ENCODE assay signal across 25 cellular contexts in the genomic region with DNA sequence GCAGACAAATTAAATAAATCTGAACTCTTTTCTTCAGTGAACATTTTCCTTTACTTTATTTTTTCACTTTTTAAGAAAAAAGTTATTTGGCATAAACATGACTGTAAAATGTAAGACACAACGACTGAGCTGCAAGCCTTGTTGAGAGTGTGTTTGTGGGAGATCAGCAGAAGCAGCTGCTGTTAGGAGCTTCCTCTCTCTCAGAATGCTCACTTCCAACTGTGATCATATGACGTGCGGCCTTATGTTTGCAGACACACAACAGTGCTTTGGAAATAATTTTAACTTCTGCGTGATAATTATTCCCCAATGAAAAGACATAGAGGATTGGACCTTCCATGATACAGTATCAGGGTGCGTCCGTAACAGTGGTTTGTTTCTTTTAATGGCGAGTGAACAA.
A peak's percentile ranks its signal among the peaks of the same experiment; 100 is the strongest.
DNase-seq lines count a peak whose midpoint lies in the region; ATAC-seq, FAIRE-seq and TF ChIP-seq lines count a peak whose summit lies in the region.
"Had no signal": no experiment of that assay in that cellular context is flagged by ENCODE, and none has a peak within 500 bp of the region (broad histone marks: within the 10 kb centered on the region; RNA-seq: fewer than 3 reads in every experiment).

No MANE protein-coding gene starts in this region.

- 97% methylated on average over 7 of the region's 7 CpGs for WGBS in HepG2 (ENCODE audit: low lambda C conversion rate)

- DNase-seq in CD1c-positive myeloid dendritic cell (ENCODE audit: extremely low spot score) (peak; percentile 66), MV-4-11 (lab: John Stamatoyannopoulos, UW) (peak; percentile 73), SK-N-MC (ENCODE audit: low read depth, low spot score) (no peak), HepG2 (ENCODE audit: low spot score) (no peak), NCI-H446 treated with DMSO at 0.1 percent for 48 hours (lab: John Stamatoyannopoulos, UW) (no peak)
- no peak for DNase-seq in activated CD8-positive, alpha-beta memory T cell treated with anti-CD3 and anti-CD28 coated beads, Interleukin-2, amount 50 U/mL, for 4 hours
- DNase-seq: activated B cell treated with CpG ODN at 0.5 μM for 24 hours; activated CD4-positive, alpha-beta T cell treated with anti-CD3 and anti-CD28 coated beads, Interleukin-2, amount 50 U/mL, for 4 hours; BE2C; DMS79; GF-D8; head of caudate nucleus; mesenchymal stem cell; naive thymus-derived CD4-positive, alpha-beta T cell; NCI-H1092; NCI-H510A treated with DMSO at 0.1 percent for 48 hours; small intestine; stimulated activated CD4-positive, alpha-beta T cell treated with anti-CD3 and anti-CD28 coated beads, Interleukin-1b, Interleukin-23, amount 100 ng/mL, for 48 hours; T-helper 9 cell had no signal

- in situ Hi-C loops in HepG2 (cut with HindIII; ENCODE audit: extremely low pct_ligation_motif_present, low pct_unique_long_range_greater_than_20kb), result no loop called here

- H3K27me3 ChIP-seq in HepG2 (ENCODE audit: control insufficient read depth in 1 of 2, insufficient read depth in 2 of 2, low read length in 2 of 2), result no peaks in the 10 kb centered on the region
- H3K27me3 ChIP-seq: ascending aorta, BE2C had no signal

- no peak for TF ChIP-seq CTCF in HepG2 (CRISPR knock-in tag; IDR thresholded peaks at IDR 0.05)

- TF ChIP-seq RAD21 in HepG2 (CRISPR knock-in tag; IDR thresholded peaks at IDR 0.05), result no peak

- ATAC-seq in HepG2, result no peak
- ATAC-seq in HG03039 (IDR thresholded peaks at IDR 0.05; ENCODE audit: unreplicated experiment), result no peak
- ATAC-seq in HG03175 (IDR thresholded peaks at IDR 0.05; ENCODE audit: unreplicated experiment), result no peak
- ATAC-seq: A549; GM23338; naive thymus-derived CD4-positive, alpha-beta T cell had no signal

- H3K27ac ChIP-seq in SK-N-MC (peak overlapping the region; percentile 42; the same call in 1 of the 2 replicates), HepG2 (ENCODE audit: extremely low read length, insufficient read depth, low read length) (no peak overlapping the region)
- H3K27ac ChIP-seq: A549, ascending aorta, RWPE1 had no signal

- intact Hi-C loops in HepG2 (cut with micrococcal nuclease; ENCODE audit: unreplicated experiment), result no loop called here

- H3K9ac ChIP-seq in SK-N-MC (ENCODE audit: insufficient read length) (no peak overlapping the region), HepG2 (ENCODE audit: insufficient read depth, low read depth, low read length) (no peak overlapping the region)

- H3K4me3 ChIP-seq in SK-N-MC (no peak overlapping the region), HepG2 (replicated peaks in 1 of 3; ENCODE audit: insufficient read depth in 1 of 3, low read depth in 2 of 3, low read length in 3 of 3) (no peak overlapping the region)
- H3K4me3 ChIP-seq: A549, ascending aorta, GM23338 had no signal

- no peaks in the 10 kb centered on the region for H4K20me1 ChIP-seq in HepG2 (ENCODE audit: insufficient read depth, low read length)

- FAIRE-seq in HepG2 (lab: Jason Lieb, UNC), result no peak
- FAIRE-seq: A549, small intestine had no signal

- no peak overlapping the region for H2AFZ ChIP-seq in HepG2 (ENCODE audit: low read length)
- H2AFZ ChIP-seq: GM23338 had no signal

- TF ChIP-seq POLR2A in HepG2 (IDR thresholded peaks at IDR 0.05; ENCODE audit: insufficient read depth in 1 of 2, low read depth in 2 of 2, low read length in 2 of 2), result no peak

- H3K4me1 ChIP-seq in HepG2 (ENCODE audit: insufficient read depth, low read length), result no peaks in the 10 kb centered on the region
- H3K4me1 ChIP-seq: A549, ascending aorta, BE2C had no signal

- POLR2A ChIA-PET in HepG2 (lab: Yijun Ruan, JAX), result no interaction called here

- no peaks in the 10 kb centered on the region for H3K36me3 ChIP-seq in SK-N-MC (ENCODE audit: insufficient read depth, low read length)
- H3K36me3 ChIP-seq in HepG2 (replicated peaks in 1 of 2; ENCODE audit: control insufficient read depth in 1 of 2, insufficient read depth in 2 of 2, low read length in 2 of 2), result peaks cover 29 to 82% of the 10 kb centered on the region in 2 experiments
- H3K36me3 ChIP-seq: ascending aorta, BE2C had no signal

- CTCF ChIA-PET in HepG2 (lab: Yijun Ruan, JAX; ENCODE audit: low intra/inter-chr PET ratio, low total read pairs), result no interaction called here

- TF ChIP-seq EP300 in HepG2 (IDR thresholded peaks at IDR 0.05; ENCODE audit: low read depth in 2 of 2, low read length in 2 of 2) (no peak), HepG2 (CRISPR knock-in tag; IDR thresholded peaks at IDR 0.05; ENCODE audit: borderline replicate concordance) (no peak)

- BruUV-seq in HepG2 (replicated peaks; lab: Mats Ljungman, UMichigan), result no TSS peak

- H3K79me2 ChIP-seq in HepG2 (ENCODE audit: insufficient read depth, low read length), result no peaks in the 10 kb centered on the region

- no peaks in the 10 kb centered on the region for H3K9me3 ChIP-seq in SK-N-MC (ENCODE audit: low read depth, low read length)
- H3K9me3 ChIP-seq in HepG2 (ENCODE audit: low read length), result no peaks in the 10 kb centered on the region
- H3K9me3 ChIP-seq: A549, ascending aorta, BE2C had no signal

- no peak overlapping the region for H3K4me2 ChIP-seq in HepG2 (ENCODE audit: low read depth, low read length)
- H3K4me2 ChIP-seq: A549, GM23338 had no signal

TF ChIP-seq in HepG2, 621 proteins besides CTCF, POLR2A, EP300 and RAD21:
- TF ChIP-seq ETV5 (CRISPR knock-in tag; IDR thresholded peaks at IDR 0.05; ENCODE audit: borderline replicate concordance), result no peak
- peak; percentile 69 for TF ChIP-seq RBM22 (optimal IDR thresholded peaks at IDR 0.05; ENCODE audit: low read length)

Comparison
In these comparisons a context has a peak if more than half of its experiments do, and no peak if none do; other contexts are left out.
1. DNase-seq: peak in CD1c-positive myeloid dendritic cell (single experiment) and MV-4-11 (single experiment); none in SK-N-MC (single experiment), HepG2 (single experiment), NCI-H446 treated with DMSO at 0.1 percent for 48 hours (single experiment) and activated CD8-positive, alpha-beta memory T cell treated with anti-CD3 and anti-CD28 coated beads, Interleukin-2, amount 50 U/mL, for 4 hours (single experiment).